Comparison of ENCODE assay signal across 1 cellular context in the genomic region with DNA sequence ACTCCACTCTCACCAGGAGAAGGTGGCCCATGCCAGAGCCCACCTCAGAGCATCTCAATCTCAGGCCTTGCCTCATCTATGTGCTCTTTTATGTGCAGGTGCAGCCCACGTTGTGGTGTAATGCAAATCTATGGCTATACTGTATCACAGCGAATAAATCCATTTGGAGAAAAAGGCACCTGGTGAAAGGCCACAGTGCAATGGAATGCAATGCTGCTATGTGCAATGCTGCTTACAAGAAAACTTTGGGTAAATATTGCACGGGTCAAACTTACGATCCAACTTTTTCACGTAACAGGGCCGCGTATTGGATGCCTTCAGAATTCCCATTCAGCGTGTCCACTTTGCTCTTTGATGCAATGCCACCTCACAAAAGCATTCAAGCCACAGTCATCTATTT.
TF ChIP-seq lines count a peak whose summit lies in the region.

No MANE protein-coding gene starts in this region.

TF ChIP-seq in A549, 52 proteins besides CTCF, POLR2A, EP300 and RAD21 (continued from another document):
- no peak for TF ChIP-seq HOXB13 (CRISPR knock-in tag; IDR thresholded peaks at IDR 0.05; ENCODE audit: low read depth)
- no peak for TF ChIP-seq ZNF302 (CRISPR knock-in tag; IDR thresholded peaks at IDR 0.05)
- no peak for TF ChIP-seq FOXS1 (CRISPR knock-in tag; IDR thresholded peaks at IDR 0.05)
- TF ChIP-seq CHD4 (IDR thresholded peaks at IDR 0.05; ENCODE audit: borderline replicate concordance) = no peak
- no peak for TF ChIP-seq MYC (IDR thresholded peaks at IDR 0.05; ENCODE audit: borderline replicate concordance, low read length)
- no peak for TF ChIP-seq ZC3H11A (IDR thresholded peaks at IDR 0.05)
- no peak for TF ChIP-seq HOXB5 (CRISPR knock-in tag; IDR thresholded peaks at IDR 0.05)
- TF ChIP-seq NPAS2 (CRISPR knock-in tag; IDR thresholded peaks at IDR 0.05; ENCODE audit: borderline replicate concordance) = no peak
- TF ChIP-seq RNF2 (IDR thresholded peaks at IDR 0.05; ENCODE audit: borderline replicate concordance, low read depth) = no peak
- no peak for TF ChIP-seq ZFP36 (IDR thresholded peaks at IDR 0.05; ENCODE audit: borderline replicate concordance, partially characterized antibody)
- TF ChIP-seq RFX5 (IDR thresholded peaks at IDR 0.05) = no peak
